16 cellular contexts compared by ENCODE assay signal in the genomic region with DNA sequence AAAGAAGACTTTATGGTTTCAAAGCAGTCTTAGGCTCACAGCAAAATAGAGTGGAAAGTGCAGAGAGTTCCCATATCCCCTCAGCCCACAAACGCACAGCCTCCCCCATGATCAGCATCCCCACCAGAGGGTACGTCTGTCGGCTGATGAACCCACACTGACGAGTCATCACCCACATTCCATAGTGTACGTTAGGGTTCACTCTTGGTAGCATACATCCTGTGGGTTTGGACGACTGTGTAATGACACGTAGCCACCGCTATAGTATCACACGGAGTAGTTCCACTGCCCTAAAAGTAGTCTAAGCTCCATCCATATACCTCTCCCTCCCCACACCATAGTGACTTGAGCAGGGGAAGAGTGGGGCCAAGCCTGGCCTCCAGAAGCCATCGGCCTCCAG.
"Had no signal": no experiment of that assay in that cellular context is flagged by ENCODE, and none has a peak within 500 bp of the region (broad histone marks: within the 10 kb centered on the region; RNA-seq: fewer than 3 reads in every experiment).

No MANE protein-coding gene starts in this region.

- H3K36me3 Mint-ChIP-seq: activated naive CD4-positive, alpha-beta T cell treated with anti-CD3 and anti-CD28 coated beads, Interleukin-2, amount 10 ng/mL, durations not matched to agents 7 days and 5 days; naive B cell had no signal

- H3K9me3 Mint-ChIP-seq: activated CD4-positive, alpha-beta T cell treated with anti-CD3 and anti-CD28 coated beads, Interleukin-2, amount 10 ng/mL, durations not matched to agents 7 days and 5 days; activated naive CD4-positive, alpha-beta T cell treated with anti-CD3 and anti-CD28 coated beads, Interleukin-2, amount 10 ng/mL, durations not matched to agents 7 days and 5 days had no signal

- H3K27ac ChIP-seq: colonic mucosa, hepatocyte, right atrium auricular region, tibial artery, uterus had no signal

- H3K9me3 ChIP-seq: colonic mucosa, right atrium auricular region, tibial artery, uterus had no signal

- H3K27ac Mint-ChIP-seq: activated CD4-positive, alpha-beta T cell treated with anti-CD3 and anti-CD28 coated beads, Interleukin-2, amount 10 ng/mL, durations not matched to agents 7 days and 5 days; activated naive CD4-positive, alpha-beta T cell treated with anti-CD3 and anti-CD28 coated beads, Interleukin-2, amount 10 ng/mL, durations not matched to agents 7 days and 5 days; activated T-helper 17 cell treated with anti-CD3 and anti-CD28 coated beads, Interleukin-2, amount 50 U/mL, for 72 hours; naive B cell; progenitor cell of endocrine pancreas had no signal

- H3K4me3 Mint-ChIP-seq: activated CD4-positive, alpha-beta T cell treated with anti-CD3 and anti-CD28 coated beads, Interleukin-2, amount 10 ng/mL, durations not matched to agents 7 days and 5 days; activated naive CD4-positive, alpha-beta T cell treated with anti-CD3 and anti-CD28 coated beads, Interleukin-2, amount 10 ng/mL, durations not matched to agents 7 days and 5 days; activated T-helper 17 cell treated with anti-CD3 and anti-CD28 coated beads, Interleukin-2, amount 50 U/mL, for 72 hours; naive B cell had no signal

- H3K4me1 ChIP-seq: colonic mucosa, uterus had no signal

- H3K27me3 ChIP-seq: colonic mucosa, hepatocyte, right atrium auricular region, uterus had no signal

- H3K36me3 ChIP-seq: colonic mucosa, right atrium auricular region, tibial artery, uterus had no signal

- DNase-seq: activated CD4-positive, alpha-beta T cell treated with anti-CD3 and anti-CD28 coated beads, Interleukin-2, amount 10 ng/mL, durations not matched to agents 7 days and 5 days; activated naive CD4-positive, alpha-beta T cell treated with anti-CD3 and anti-CD28 coated beads, Interleukin-2, amount 10 ng/mL, durations not matched to agents 7 days and 5 days; colonic mucosa; islet precursor cell; mammary epithelial cell; naive B cell; nucleus accumbens; stimulated activated CD4-positive, alpha-beta T cell treated with anti-CD3 and anti-CD28 coated beads, Interleukin-15, amount 100 ng/mL, for 24 hours; stimulated activated CD4-positive, alpha-beta T cell treated with anti-CD3 and anti-CD28 coated beads, Interleukin-4, amount 100 ng/mL, for 1 hour; stimulated activated naive CD4-positive, alpha-beta T cell; tibial artery; uterus had no signal

- H3K27me3 Mint-ChIP-seq: activated CD4-positive, alpha-beta T cell treated with anti-CD3 and anti-CD28 coated beads, Interleukin-2, amount 10 ng/mL, durations not matched to agents 7 days and 5 days had no signal

- H3K4me3 ChIP-seq: colonic mucosa, hepatocyte, right atrium auricular region, tibial artery, uterus had no signal

- H3K4me1 Mint-ChIP-seq: activated CD4-positive, alpha-beta T cell treated with anti-CD3 and anti-CD28 coated beads, Interleukin-2, amount 10 ng/mL, durations not matched to agents 7 days and 5 days had no signal
